ENCODE assay signal across 1 cellular context in the genomic region with DNA sequence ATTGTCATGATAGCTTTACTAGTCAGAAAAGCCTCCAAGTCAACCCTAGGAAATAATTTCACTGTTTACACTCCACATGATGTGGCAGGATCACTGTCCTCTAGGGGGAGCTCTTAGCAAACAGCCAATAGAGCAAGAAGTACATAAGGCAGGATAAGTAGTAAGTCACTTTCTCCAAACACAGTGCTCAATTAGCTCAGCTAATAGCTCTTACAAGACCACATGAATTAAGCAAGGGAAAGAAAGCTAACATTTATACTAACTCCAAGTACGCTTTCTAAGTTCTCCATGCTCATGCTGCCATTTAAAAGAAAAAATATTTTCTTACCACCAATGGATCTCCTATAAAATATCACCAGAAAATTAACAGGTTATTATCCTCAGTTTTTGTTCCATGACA.
A peak's percentile ranks its signal among the peaks of the same experiment; 100 is the strongest.
TF ChIP-seq lines count a peak whose summit lies in the region.

No MANE protein-coding gene starts in this region.

TF ChIP-seq in K562, 482 proteins besides CTCF, POLR2A, EP300 and RAD21 (continued from another document):
- TF ChIP-seq TFAP4 (CRISPR knock-in tag; IDR thresholded peaks at IDR 0.05; ENCODE audit: borderline replicate concordance) (no peak), RCOR1 (IDR thresholded peaks at IDR 0.05; ENCODE audit: borderline replicate concordance in 1 of 2, low read depth in 2 of 2, low read length in 2 of 2) (0 out of 4 replicates have a peak, but pooled peaks of 1 of the 2 experiments have one; percentile 43), NRF1 (conservative IDR thresholded peaks at IDR 0.05 in 1 of 2, IDR thresholded peaks at IDR 0.05 in 1 of 2) (no peak), ZNF512 (tag; IDR thresholded peaks at IDR 0.05) (no peak), ZNF407 (IDR thresholded peaks at IDR 0.05; ENCODE audit: low read depth) (no peak)
- TF ChIP-seq, protein P1, sequence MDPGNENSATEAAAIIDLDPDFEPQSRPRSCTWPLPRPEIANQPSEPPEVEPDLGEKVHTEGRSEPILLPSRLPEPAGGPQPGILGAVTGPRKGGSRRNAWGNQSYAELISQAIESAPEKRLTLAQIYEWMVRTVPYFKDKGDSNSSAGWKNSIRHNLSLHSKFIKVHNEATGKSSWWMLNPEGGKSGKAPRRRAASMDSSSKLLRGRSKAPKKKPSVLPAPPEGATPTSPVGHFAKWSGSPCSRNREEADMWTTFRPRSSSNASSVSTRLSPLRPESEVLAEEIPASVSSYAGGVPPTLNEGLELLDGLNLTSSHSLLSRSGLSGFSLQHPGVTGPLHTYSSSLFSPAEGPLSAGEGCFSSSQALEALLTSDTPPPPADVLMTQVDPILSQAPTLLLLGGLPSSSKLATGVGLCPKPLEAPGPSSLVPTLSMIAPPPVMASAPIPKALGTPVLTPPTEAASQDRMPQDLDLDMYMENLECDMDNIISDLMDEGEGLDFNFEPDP (CRISPR knock-in tag; IDR thresholded peaks at IDR 0.05): no peak
